ENCODE assay signal across 8 cellular contexts in the genomic region with DNA sequence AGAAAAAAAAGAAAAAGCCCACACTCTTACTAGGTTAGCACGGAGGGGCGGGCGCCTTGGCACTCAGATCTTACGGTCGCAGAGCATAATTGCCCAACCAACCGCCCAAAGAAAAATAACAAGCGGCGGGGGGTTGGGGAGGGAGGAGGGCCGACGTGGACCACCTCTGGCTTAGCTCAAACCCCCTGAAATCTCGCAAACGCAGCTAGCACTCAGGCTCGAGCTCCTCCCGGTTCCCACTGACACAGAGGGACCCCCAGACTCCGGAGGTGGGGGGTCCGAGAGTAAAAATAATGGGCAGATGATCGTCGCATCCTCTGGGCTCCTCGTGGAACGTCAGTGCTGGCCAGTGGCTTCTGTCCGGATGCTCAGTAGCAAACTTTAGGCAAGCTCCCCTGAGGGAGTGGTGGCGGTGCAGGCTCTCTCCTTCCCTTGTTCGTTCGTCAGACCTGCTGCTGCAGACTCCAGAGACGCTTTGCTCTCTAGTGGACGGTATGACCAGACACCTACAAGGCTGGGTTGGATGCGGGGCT. TPM values are rescaled to one million over a fixed set of nuclear protein-coding genes. Genes with fewer than 3 reads are reported as not detected.
DNase-seq lines count a peak whose midpoint lies in the region; ATAC-seq and TF ChIP-seq lines count a peak whose summit lies in the region.

No MANE protein-coding gene starts in this region.

- TF ChIP-seq CTCF in GM06990 (IDR thresholded peaks at IDR 0.05; ENCODE audit: insufficient read depth, low read length, poor library complexity, severe bottlenecking) (no peak), gastroesophageal sphincter (IDR thresholded peaks at IDR 0.05) (peak in 3 of 4 experiments; percentile 27 to 42 (median 36)), psoas muscle (IDR thresholded peaks at IDR 0.05) (no peak)

- ATAC-seq in gastroesophageal sphincter (peak; percentile 39), psoas muscle (peak in 1 of 4 donors; percentile 18), left lobe of liver (no peak), HG02885 (IDR thresholded peaks at IDR 0.05; ENCODE audit: poor library complexity, unreplicated experiment) (no peak)

- DNase-seq in GM06990 (ENCODE audit: extremely low read depth, insufficient read length) (no peak), NCI-H748 treated with DMSO at 0.1 percent for 48 hours (lab: John Stamatoyannopoulos, UW) (peak; percentile 15), psoas muscle (peak in 1 of 2 donors; percentile 39), UCSD-AML1 (lab: John Stamatoyannopoulos, UW; ENCODE audit: unreplicated experiment) (no peak), HPDE6-E6E7 (ENCODE audit: extremely low spot score) (no peak), left lobe of liver (ENCODE audit: low spot score) (no peak)

- 8 to 27% methylated on average over 4 to 8 of the region's 27 CpGs for WGBS in gastroesophageal sphincter (ENCODE audit: low coverage in 1 of 2), 2 donors
- 36 to 41% (median 38%) methylated on average over 27 of the region's 27 CpGs for WGBS in psoas muscle, 3 donors

- peak overlapping the region; percentile 77; the same call in 1 of the 2 replicates for H3K4me3 ChIP-seq in GM06990 (replicated peaks; ENCODE audit: low read depth, low read length)
- peak overlapping the region in 1 of 2 donors; percentile 60 for H3K4me3 ChIP-seq in gastroesophageal sphincter
- peak overlapping the region; percentile 12 for H3K4me3 ChIP-seq in psoas muscle

- intact Hi-C loops in psoas muscle (cut with DNase I): no loop called here

- H3K27ac ChIP-seq in gastroesophageal sphincter: peak overlapping the region in 3 of 4 donors; percentile 67 to 91 (median 85)
- H3K27ac ChIP-seq in psoas muscle: peak overlapping the region; percentile 82

- H3K4me1 ChIP-seq in gastroesophageal sphincter: peaks cover 0 to 23% (median 0%) of the 10 kb centered on the region in 3 donors
- no peaks in the 10 kb centered on the region for H3K4me1 ChIP-seq in psoas muscle

- no peak for TF ChIP-seq EP300 in gastroesophageal sphincter (IDR thresholded peaks at IDR 0.05)

- H3K9me3 ChIP-seq in gastroesophageal sphincter: peaks cover 0 to 8% (median 0%) of the 10 kb centered on the region in 3 donors
- H3K9me3 ChIP-seq in psoas muscle: no peaks in the 10 kb centered on the region

- TF ChIP-seq POLR2A in gastroesophageal sphincter (IDR thresholded peaks at IDR 0.05): no peak

- no peaks in the 10 kb centered on the region for H3K36me3 ChIP-seq in GM06990 (ENCODE audit: control insufficient read depth, insufficient read depth, low read length)
- no peaks in the 10 kb centered on the region for H3K36me3 ChIP-seq in gastroesophageal sphincter
- no peaks in the 10 kb centered on the region for H3K36me3 ChIP-seq in psoas muscle (ENCODE audit: insufficient read depth in 1 of 2, low read depth in 1 of 2)

- no peaks in the 10 kb centered on the region for H3K27me3 ChIP-seq in GM06990 (replicated peaks; ENCODE audit: control insufficient read depth, insufficient read depth, low read length)
- no peaks in the 10 kb centered on the region for H3K27me3 ChIP-seq in gastroesophageal sphincter
- H3K27me3 ChIP-seq in psoas muscle (ENCODE audit: insufficient read depth in 3 of 3, low read length in 2 of 3): no peaks in the 10 kb centered on the region

RNA-seq across cellular contexts. Expression of gene CATIP, which starts 12.0 kb away (rescaled TPM):
- total RNA-seq in gastroesophageal sphincter (not detected), psoas muscle (not detected), left lobe of liver (not detected)
- not detected for polyA plus RNA-seq in psoas muscle

RNA-seq across cellular contexts. Expression of gene SLC11A1, which starts 13.4 kb away (rescaled TPM):
- total RNA-seq in gastroesophageal sphincter (10 to 100 TPM in 2 of 4 donors, 1 to 10 TPM in 2; 5.9 to 23.0 (median 9.5) TPM), psoas muscle (1 to 10 TPM; 2.1 to 3.9 (median 2.8) TPM), left lobe of liver (3.3 TPM)
- 1 to 10 TPM in 2 of 3 donors, under 1 TPM in 1; 0.96 to 2.2 (median 1.9) TPM for polyA plus RNA-seq in psoas muscle

RNA-seq across cellular contexts. Expression of gene CTDSP1, which starts 31.0 kb away (rescaled TPM):
- total RNA-seq in gastroesophageal sphincter (100 to 1,000 TPM; 121 to 159 (median 136) TPM), psoas muscle (10 to 100 TPM; 57.2 to 73.0 (median 63.9) TPM), left lobe of liver (105 TPM)
- 10 to 100 TPM; 55.6 to 62.9 (median 57.4) TPM for polyA plus RNA-seq in psoas muscle

RNA-seq across cellular contexts. Expression of gene VIL1, which starts 50.2 kb away (rescaled TPM):
- not detected for total RNA-seq in gastroesophageal sphincter
- total RNA-seq in psoas muscle: not detected
- under 1 TPM; 0.08 to 0.10 (median 0.10) TPM for polyA plus RNA-seq in psoas muscle
- 2.6 TPM for total RNA-seq in left lobe of liver

Comparison
In these comparisons a context has a peak if more than half of its experiments do, and no peak if none do; other contexts are left out.
1. CTCF ChIP-seq: peak in gastroesophageal sphincter (3 of 4); none in GM06990 (single experiment) and psoas muscle (single experiment).